In the genomic region with DNA sequence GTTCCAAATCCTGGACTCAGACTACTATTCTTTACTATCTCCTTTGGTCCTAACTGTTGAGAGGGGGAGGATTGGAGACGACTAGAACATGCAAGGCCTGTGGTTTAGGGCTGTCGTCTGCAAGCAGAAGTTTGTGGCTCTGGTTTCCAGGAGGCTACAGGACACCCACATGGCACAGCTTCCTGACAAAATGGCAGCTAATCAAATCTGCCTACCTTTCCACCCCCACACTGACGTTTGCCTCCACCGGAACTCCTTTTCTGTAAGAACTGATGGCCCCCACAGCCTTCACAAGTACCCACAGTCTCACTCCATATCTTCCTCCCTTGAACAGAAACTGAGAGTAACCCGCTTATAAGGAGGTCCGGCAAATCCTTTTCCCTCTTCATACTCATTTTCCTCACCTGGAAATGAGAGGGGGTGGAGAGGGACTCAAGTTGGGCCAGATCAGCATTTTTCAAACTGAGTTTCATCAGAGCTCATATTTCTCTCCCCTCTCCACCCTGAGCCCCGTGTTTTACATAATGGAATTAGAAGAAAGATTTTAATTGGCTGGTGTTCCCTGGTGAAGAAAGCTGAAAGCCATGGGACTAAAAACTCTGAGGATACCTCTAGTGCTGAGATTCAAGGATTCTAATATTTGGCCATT, we compare ENCODE assay signal across 9 cellular contexts. TPM values are rescaled to one million over a fixed set of nuclear protein-coding genes. Genes with fewer than 3 reads are reported as not detected.
DNase-seq lines count a peak whose midpoint lies in the region; ATAC-seq lines count a peak whose summit lies in the region.
"Had no signal": no experiment of that assay in that cellular context is flagged by ENCODE, and none has a peak within 500 bp of the region (broad histone marks: within the 10 kb centered on the region; RNA-seq: fewer than 3 reads in every experiment).

No MANE protein-coding gene starts in this region.

- H3K27me3 ChIP-seq in CD4-positive, CD25-positive, alpha-beta regulatory T cell (ENCODE audit: control insufficient read depth, insufficient read depth, low read length), result no peaks in the 10 kb centered on the region
- H3K27me3 ChIP-seq in SJCRH30, result no peaks in the 10 kb centered on the region

- no peak overlapping the region for H3K27ac ChIP-seq in CD4-positive, CD25-positive, alpha-beta regulatory T cell (ENCODE audit: insufficient read depth, low read length, poor library complexity, severe bottlenecking)
- no peak overlapping the region for H3K27ac ChIP-seq in SJCRH30

- peaks cover 4% of the 10 kb centered on the region for H3K27me3 Mint-ChIP-seq in CD4-positive, CD25-positive, alpha-beta regulatory T cell
- no peaks in the 10 kb centered on the region for H3K27me3 Mint-ChIP-seq in activated naive CD8-positive, alpha-beta T cell

- DNase-seq in CD4-positive, CD25-positive, alpha-beta regulatory T cell, result peak in 1 of 3 donors; percentile 66
- DNase-seq in NOMO-1 treated with dmso at 0.1 percent for 144 hours (lab: John Stamatoyannopoulos, UW; ENCODE audit: unreplicated experiment) (peak; percentile 67), putamen (ENCODE audit: low spot score) (peak; percentile 78), SJCRH30 (no peak), HCEC 1CT (no peak), NCI-H526 treated with DMSO at 0.1 percent for 48 hours (lab: John Stamatoyannopoulos, UW) (no peak)
- DNase-seq: DMS 273 treated with DMSO at 0.1 percent for 48 hours had no signal

- no peak overlapping the region for H3K4me3 ChIP-seq in CD4-positive, CD25-positive, alpha-beta regulatory T cell (ENCODE audit: low read depth, low read length)
- H3K4me3 ChIP-seq in SJCRH30, result no peak overlapping the region

- peak overlapping the region in 2 of 3 donors; percentile 78 to 88 for H3K27ac Mint-ChIP-seq in CD4-positive, CD25-positive, alpha-beta regulatory T cell
- H3K27ac Mint-ChIP-seq in activated naive CD8-positive, alpha-beta T cell, result peak overlapping the region; percentile 83

- peaks cover 0 to 40% (median 31%) of the 10 kb centered on the region in 4 donors for H3K4me1 Mint-ChIP-seq in CD4-positive, CD25-positive, alpha-beta regulatory T cell
- peaks cover 36% of the 10 kb centered on the region for H3K4me1 Mint-ChIP-seq in activated naive CD8-positive, alpha-beta T cell (ENCODE audit: low read depth)

- no peaks in the 10 kb centered on the region for H3K9me3 ChIP-seq in CD4-positive, CD25-positive, alpha-beta regulatory T cell (ENCODE audit: control insufficient read depth in 2 of 2, low read length in 2 of 2)
- no peaks in the 10 kb centered on the region for H3K9me3 ChIP-seq in SJCRH30 (replicated peaks)

- peaks cover 21% of the 10 kb centered on the region for H3K4me1 ChIP-seq in CD4-positive, CD25-positive, alpha-beta regulatory T cell (ENCODE audit: control insufficient read depth, insufficient read depth, low read length, poor library complexity, severe bottlenecking)
- peaks cover 41% of the 10 kb centered on the region for H3K4me1 ChIP-seq in SJCRH30

- peaks cover 13% of the 10 kb centered on the region for H3K36me3 Mint-ChIP-seq in CD4-positive, CD25-positive, alpha-beta regulatory T cell
- peaks cover 5% of the 10 kb centered on the region for H3K36me3 Mint-ChIP-seq in activated naive CD8-positive, alpha-beta T cell

- H3K36me3 ChIP-seq in CD4-positive, CD25-positive, alpha-beta regulatory T cell (ENCODE audit: control insufficient read depth, insufficient read depth, low read length), result peaks cover 12% of the 10 kb centered on the region
- H3K36me3 ChIP-seq in SJCRH30, result peaks cover 18% of the 10 kb centered on the region

- ATAC-seq in CD4-positive, CD25-positive, alpha-beta regulatory T cell (ENCODE audit: low read depth in 2 of 2), result no peak
- ATAC-seq in HG03025 (IDR thresholded peaks at IDR 0.05; ENCODE audit: low FRiP score, unreplicated experiment), result no peak

- H3K9me3 Mint-ChIP-seq in CD4-positive, CD25-positive, alpha-beta regulatory T cell, result no peaks in the 10 kb centered on the region
- H3K9me3 Mint-ChIP-seq in activated naive CD8-positive, alpha-beta T cell (ENCODE audit: low read depth), result no peaks in the 10 kb centered on the region

- peak overlapping the region in 2 of 4 donors; percentile 0 to 50 for H3K4me3 Mint-ChIP-seq in CD4-positive, CD25-positive, alpha-beta regulatory T cell
- H3K4me3 Mint-ChIP-seq in activated naive CD8-positive, alpha-beta T cell, result peak overlapping the region; percentile 50

RNA-seq across cellular contexts. Expression of gene SLC31A2, which starts 5.2 kb away (rescaled TPM):
- total RNA-seq in CD4-positive, CD25-positive, alpha-beta regulatory T cell, result 3.2 TPM
- 1 to 10 TPM; 3.0 to 4.0 (median 3.6) TPM for polyA plus RNA-seq in CD4-positive, CD25-positive, alpha-beta regulatory T cell
- total RNA-seq in SJCRH30 (2014; rRNA removed; shearing (Covaris generic)), result 21.6 and 23.0 TPM in 2 replicates

Comparison
In these comparisons a context has a peak if more than half of its experiments do, and no peak if none do; other contexts are left out.
1. DNase-seq: peak in NOMO-1 treated with dmso at 0.1 percent for 144 hours (single experiment) and putamen (single experiment); none in SJCRH30 (0 of 2), HCEC 1CT (single experiment) and NCI-H526 treated with DMSO at 0.1 percent for 48 hours (single experiment).